In genomic region chr5:10658265-10658664, GRCh38 we compare ENCODE assay signal across 9 cellular contexts.
"Had no signal": no experiment of that assay in that cellular context is flagged by ENCODE, and none has a peak within 500 bp of the region (broad histone marks: within the 10 kb centered on the region; RNA-seq: fewer than 3 reads in every experiment).

No MANE protein-coding gene starts in this region.

- H3K27ac Mint-ChIP-seq: H9 had no signal

- H3K4me3 Mint-ChIP-seq: H9 had no signal

- H3K27ac ChIP-seq: GM23248, KMS-11 had no signal

- FAIRE-seq: H54, HTR-8/SVneo had no signal

- H3K4me3 ChIP-seq: GM23248 had no signal

- DNase-seq: GM23248, GOT3, H9, HCEC 1CT, IMR-90, KBM-7 had no signal

- H3K9me3 Mint-ChIP-seq: H9 had no signal

- H3K4me2 ChIP-seq: KMS-11 had no signal

- H3K9ac ChIP-seq: GM23248, KMS-11 had no signal

- H2AFZ ChIP-seq: GM23248 had no signal
